In genomic region chr10:34176351-34176750, GRCh38 we compare ENCODE assay signal across 21 cellular contexts.
DNase-seq lines count a peak whose midpoint lies in the region; ATAC-seq, FAIRE-seq and TF ChIP-seq lines count a peak whose summit lies in the region.
"Had no signal": no experiment of that assay in that cellular context is flagged by ENCODE, and none has a peak within 500 bp of the region (broad histone marks: within the 10 kb centered on the region; RNA-seq: fewer than 3 reads in every experiment).

No MANE protein-coding gene starts in this region.

- no peak overlapping the region for H3K4me3 Mint-ChIP-seq in WTC11
- H3K4me3 Mint-ChIP-seq: CD4-positive, CD25-positive, alpha-beta regulatory T cell had no signal

- CTCF ChIA-PET in HepG2 (lab: Yijun Ruan, JAX; ENCODE audit: low intra/inter-chr PET ratio, low total read pairs) (no interaction called here), WTC11 (lab: Charles Lee) (no interaction called here)

- TF ChIP-seq CTCF in HepG2 (CRISPR knock-in tag; IDR thresholded peaks at IDR 0.05) (no peak), right lobe of liver (IDR thresholded peaks at IDR 0.05) (no peak), WTC11 (IDR thresholded peaks at IDR 0.05) (no peak)

- no TSS peak for BruUV-seq in HepG2 (replicated peaks; lab: Mats Ljungman, UMichigan)

- H3K9me3 ChIP-seq in HepG2 (ENCODE audit: low read length): no peaks in the 10 kb centered on the region
- H3K9me3 ChIP-seq in right lobe of liver: no peaks in the 10 kb centered on the region
- H3K9me3 ChIP-seq: BE2C, Caco-2, SK-N-SH had no signal

- intact Hi-C loops in HepG2 (cut with micrococcal nuclease; ENCODE audit: unreplicated experiment) (no loop called here), right lobe of liver (cut with DNase I) (no loop called here)

- no peak overlapping the region for H2AFZ ChIP-seq in HepG2 (ENCODE audit: low read length)

- peaks cover 13% of the 10 kb centered on the region for H3K27me3 Mint-ChIP-seq in WTC11 (ENCODE audit: low read depth)

- H3K9ac ChIP-seq in HepG2 (ENCODE audit: insufficient read depth, low read depth, low read length): no peak overlapping the region
- H3K9ac ChIP-seq: SK-N-SH had no signal

- TF ChIP-seq EP300 in HepG2 (IDR thresholded peaks at IDR 0.05; ENCODE audit: low read depth in 2 of 2, low read length in 2 of 2) (no peak), HepG2 (CRISPR knock-in tag; IDR thresholded peaks at IDR 0.05; ENCODE audit: borderline replicate concordance) (no peak)

- no peaks in the 10 kb centered on the region for H4K20me1 ChIP-seq in HepG2 (ENCODE audit: insufficient read depth, low read length)

- no peak overlapping the region for H3K4me3 ChIP-seq in HepG2 (replicated peaks in 1 of 3; ENCODE audit: insufficient read depth in 1 of 3, low read depth in 2 of 3, low read length in 3 of 3)
- no peak overlapping the region for H3K4me3 ChIP-seq in right lobe of liver
- H3K4me3 ChIP-seq: K562 had no signal

- no peaks in the 10 kb centered on the region for H3K79me2 ChIP-seq in HepG2 (ENCODE audit: insufficient read depth, low read length)

- H3K4me2 ChIP-seq in HepG2 (ENCODE audit: low read depth, low read length): no peak overlapping the region
- H3K4me2 ChIP-seq: SK-N-SH had no signal

- in situ Hi-C loops in HepG2 (cut with HindIII; ENCODE audit: extremely low pct_ligation_motif_present, low pct_unique_long_range_greater_than_20kb): no loop called here

- DNase-seq in HepG2 (ENCODE audit: low spot score) (no peak), right lobe of liver (no peak), NCI-H524 treated with DMSO at 0.1 percent for 48 hours (lab: John Stamatoyannopoulos, UW) (peak; percentile 23), WTC11 (ENCODE audit: low spot score) (no peak), HTR-8/SVneo (ENCODE audit: insufficient read length, low spot score) (no peak), hypothalamus (lab: John Stamatoyannopoulos, UW) (no peak), pons (ENCODE audit: low spot score) (no peak)
- DNase-seq in activated CD4-positive, alpha-beta T cell treated with anti-CD3 and anti-CD28 coated beads for 48 hours: no peak
- DNase-seq: BE2C; Caco-2; CD4-positive, CD25-positive, alpha-beta regulatory T cell; DMS53; GOT3; NCI-H526; PC-3; RPMI8226; SHP77 treated with DMSO at 0.1 percent for 48 hours; SK-N-SH had no signal

- peaks cover 62% of the 10 kb centered on the region for H3K4me1 Mint-ChIP-seq in WTC11
- H3K4me1 Mint-ChIP-seq: CD4-positive, CD25-positive, alpha-beta regulatory T cell had no signal

- peak overlapping the region; percentile 65; the same call in 1 of the 2 replicates for H3K27ac Mint-ChIP-seq in WTC11
- H3K27ac Mint-ChIP-seq: CD4-positive, CD25-positive, alpha-beta regulatory T cell had no signal

- ATAC-seq in HepG2 (no peak), right lobe of liver (no peak), WTC11 (no peak)
- ATAC-seq: HCT116, K562, PC-3 had no signal

- TF ChIP-seq RAD21 in HepG2 (CRISPR knock-in tag; IDR thresholded peaks at IDR 0.05): no peak

- POLR2A ChIA-PET in HepG2 (lab: Yijun Ruan, JAX) (interaction anchor here (1.0 kb wide), 1 partner anchor 8 kb away, joined by 3 read pairs; no protein-coding TSS in a partner anchor), WTC11 (lab: Charles Lee) (no interaction called here)

- H3K36me3 ChIP-seq in HepG2 (replicated peaks in 1 of 2; ENCODE audit: control insufficient read depth in 1 of 2, insufficient read depth in 2 of 2, low read length in 2 of 2) (no peaks in the 10 kb centered on the region), right lobe of liver (no peaks in the 10 kb centered on the region)
- H3K36me3 ChIP-seq: BE2C had no signal

- no peaks in the 10 kb centered on the region for H3K36me3 Mint-ChIP-seq in WTC11
- H3K36me3 Mint-ChIP-seq: CD4-positive, CD25-positive, alpha-beta regulatory T cell had no signal

- 81% methylated on average over 5 of the region's 5 CpGs for WGBS in HepG2 (ENCODE audit: low lambda C conversion rate)
- WGBS in right lobe of liver (ENCODE audit: insufficient coverage, low coverage, low lambda C conversion rate, missing lambda C conversion rate): 88% methylated on average over 5 of the region's 5 CpGs

- TF ChIP-seq POLR2A in HepG2 (IDR thresholded peaks at IDR 0.05; ENCODE audit: insufficient read depth in 1 of 2, low read depth in 2 of 2, low read length in 2 of 2): no peak
- TF ChIP-seq POLR2A in right lobe of liver (IDR thresholded peaks at IDR 0.05): no peak

- H3K27me3 ChIP-seq in HepG2 (ENCODE audit: control insufficient read depth in 1 of 2, insufficient read depth in 2 of 2, low read length in 2 of 2) (no peaks in the 10 kb centered on the region), right lobe of liver (no peaks in the 10 kb centered on the region)
- H3K27me3 ChIP-seq: BE2C had no signal

- FAIRE-seq in HepG2 (lab: Jason Lieb, UNC) (no peak), HTR-8/SVneo (lab: Jason Lieb, UNC) (no peak)
- FAIRE-seq: GM12891, K562 had no signal

- H3K9me3 Mint-ChIP-seq in WTC11: no peaks in the 10 kb centered on the region

- peaks cover 42% of the 10 kb centered on the region for H3K4me1 ChIP-seq in HepG2 (ENCODE audit: insufficient read depth, low read length)
- H3K4me1 ChIP-seq in right lobe of liver: no peaks in the 10 kb centered on the region
- H3K4me1 ChIP-seq: Caco-2 had no signal

- H3K27ac ChIP-seq in HepG2 (ENCODE audit: extremely low read length, insufficient read depth, low read length) (no peak overlapping the region), right lobe of liver (no peak overlapping the region)

TF ChIP-seq in HepG2, 621 proteins besides CTCF, POLR2A, EP300 and RAD21 (continues in another document):
- TF ChIP-seq ZBTB33 (CRISPR knock-in tag; IDR thresholded peaks at IDR 0.05) (peak; percentile 25; the same call in 1 of the 2 replicates), CEBPB (IDR thresholded peaks at IDR 0.05; ENCODE audit: borderline replicate concordance, low read depth, low read length) (no peak), EHMT2 (IDR thresholded peaks at IDR 0.05; ENCODE audit: borderline replicate concordance, low read depth, low read length) (no peak), ATF4 (CRISPR knock-in tag; IDR thresholded peaks at IDR 0.05) (peak in 1 of 2 experiments; percentile 78; a peak in 2 of 4 replicates)

TF ChIP-seq in WTC11, 78 proteins besides CTCF, POLR2A, EP300 and RAD21:
- TF ChIP-seq ZNF416 (CRISPR knock-in tag; IDR thresholded peaks at IDR 0.05): no peak
- no peak for TF ChIP-seq TCF7 (CRISPR knock-in tag; IDR thresholded peaks at IDR 0.05; ENCODE audit: low read depth)
- no peak for TF ChIP-seq ZNF512 (CRISPR knock-in tag; IDR thresholded peaks at IDR 0.05; ENCODE audit: borderline replicate concordance)
- no peak for TF ChIP-seq ATF6 (CRISPR knock-in tag; IDR thresholded peaks at IDR 0.05)
- TF ChIP-seq GABPB1 (CRISPR knock-in tag; IDR thresholded peaks at IDR 0.05): 0 out of 2 replicates have a peak, but pooled peaks have one; percentile 38

Comparison
In these comparisons a context has a peak if more than half of its experiments do, and no peak if none do; other contexts are left out.
1. Of the 50 proteins assayed by ChIP-seq in both HepG2 and WTC11: peak only in HepG2: none; only in WTC11: GABPB1; in both: none; in neither: 49.